In genomic region chr4:76234679-76235044, GRCh38 we compare ENCODE assay signal across 20 cellular contexts. TPM values are rescaled to one million over a fixed set of nuclear protein-coding genes. Genes with fewer than 3 reads are reported as not detected.
DNase-seq lines count a peak whose midpoint lies in the region; ATAC-seq, FAIRE-seq and TF ChIP-seq lines count a peak whose summit lies in the region.
"Had no signal": no experiment of that assay in that cellular context is flagged by ENCODE, and none has a peak within 500 bp of the region (broad histone marks: within the 10 kb centered on the region; RNA-seq: fewer than 3 reads in every experiment).

No MANE protein-coding gene starts in this region.

- no peak for FAIRE-seq in pancreas (lab: Jason Lieb, UNC)

- H3K36me3 ChIP-seq in ES-I3 (ENCODE audit: insufficient read depth, low read length) (no peaks in the 10 kb centered on the region), RWPE2 (ENCODE audit: low read depth) (no peaks in the 10 kb centered on the region), pancreas (no peaks in the 10 kb centered on the region)
- H3K36me3 ChIP-seq: gastrocnemius medialis, uterus had no signal

- DNase-seq in RWPE2 (ENCODE audit: low spot score) = no peak
- no peak for DNase-seq in glutamatergic neuron
- DNase-seq in pancreas = no peak
- DNase-seq in effector CD8-positive, alpha-beta T cell (lab: John Stamatoyannopoulos, UW) = no peak
- no peak for DNase-seq in dorsolateral prefrontal cortex
- DNase-seq in HT-29 (ENCODE audit: low spot score) = no peak
- no peak for DNase-seq in omental fat pad (ENCODE audit: low spot score)
- DNase-seq: activated CD4-positive, CD25-positive, alpha-beta regulatory T cell; activated CD8-positive, alpha-beta T cell treated with anti-CD3 and anti-CD28 coated beads for 36 hours; activated naive CD4-positive, alpha-beta T cell treated with Interleukin-2 at 50 U/mL for 16 hours; CD4-positive, CD25-positive, alpha-beta regulatory T cell; DMS 273 treated with DMSO at 0.1 percent for 48 hours; erythroblast; gastrocnemius medialis; naive thymus-derived CD4-positive, alpha-beta T cell; NCI-H526 treated with DMSO at 0.1 percent for 48 hours; T-helper 9 cell; uterus had no signal

- H3K4me3 Mint-ChIP-seq in glutamatergic neuron (ENCODE audit: unreplicated experiment) = peak overlapping the region; percentile 91
- H3K4me3 Mint-ChIP-seq: activated CD8-positive, alpha-beta T cell treated with anti-CD3 and anti-CD28 coated beads for 36 hours; CD4-positive, CD25-positive, alpha-beta regulatory T cell; memory B cell; naive thymus-derived CD4-positive, alpha-beta T cell had no signal

- H3K9me3 ChIP-seq in ES-I3 (ENCODE audit: control insufficient read depth, insufficient read depth, low read length) (0 out of 2 replicates have a peak, but pooled peaks cover 6% of the 10 kb centered on the region), RWPE2 (ENCODE audit: severe bottlenecking) (no peaks in the 10 kb centered on the region), pancreas (no peaks in the 10 kb centered on the region)
- H3K9me3 ChIP-seq: uterus had no signal

- peaks cover 9% of the 10 kb centered on the region for H3K36me3 Mint-ChIP-seq in glutamatergic neuron (ENCODE audit: unreplicated experiment)
- H3K36me3 Mint-ChIP-seq: CD4-positive, CD25-positive, alpha-beta regulatory T cell; memory B cell had no signal

- peak overlapping the region; percentile 82; the same call in 1 of the 2 replicates for H3K9ac ChIP-seq in ES-I3 (ENCODE audit: low read depth, low read length)

- H3K27me3 ChIP-seq in RWPE2 (ENCODE audit: insufficient read depth, poor library complexity, severe bottlenecking) (no peaks in the 10 kb centered on the region), pancreas (no peaks in the 10 kb centered on the region), dorsolateral prefrontal cortex (no peaks in the 10 kb centered on the region)
- H3K27me3 ChIP-seq: gastrocnemius medialis, uterus had no signal

- WGBS in pancreas, 2 donors = 73 to 82% methylated on average over 5 of the region's 5 CpGs

- no peak for ATAC-seq in RWPE2 (ENCODE audit: low read depth)
- ATAC-seq in pancreas = no peak
- no peak for ATAC-seq in omental fat pad (ENCODE audit: low FRiP score)
- ATAC-seq: activated CD8-positive, alpha-beta T cell treated with anti-CD3 and anti-CD28 coated beads for 36 hours; gastrocnemius medialis; naive thymus-derived CD4-positive, alpha-beta T cell had no signal

- peaks cover 4% of the 10 kb centered on the region for H3K9me3 Mint-ChIP-seq in glutamatergic neuron (ENCODE audit: unreplicated experiment)

- H3K4me3 ChIP-seq in RWPE2 (ENCODE audit: severe bottlenecking) (no peak overlapping the region), pancreas (no peak overlapping the region), dorsolateral prefrontal cortex (peak overlapping the region in 1 of 59 donors; percentile 39)
- H3K4me3 ChIP-seq: gastrocnemius medialis, uterus had no signal

- intact Hi-C loops in pancreas (cut with DNase I) (no loop called here), dorsolateral prefrontal cortex (cut with DNase I) (no loop called here)

- no peaks in the 10 kb centered on the region for H3K27me3 Mint-ChIP-seq in glutamatergic neuron (ENCODE audit: unreplicated experiment)
- H3K27me3 Mint-ChIP-seq: activated CD8-positive, alpha-beta T cell treated with anti-CD3 and anti-CD28 coated beads for 36 hours; memory B cell had no signal

- no peak for TF ChIP-seq CTCF in RWPE2 (IDR thresholded peaks at IDR 0.05; ENCODE audit: poor library complexity, severe bottlenecking)
- TF ChIP-seq CTCF in glutamatergic neuron (IDR thresholded peaks at IDR 0.05; ENCODE audit: partially characterized antibody, unreplicated experiment) = no peak
- TF ChIP-seq CTCF in pancreas (IDR thresholded peaks at IDR 0.05) = no peak
- no peak for TF ChIP-seq CTCF in dorsolateral prefrontal cortex (IDR thresholded peaks at IDR 0.05 in 54 of 56, conservative IDR thresholded peaks at IDR 0.05 in 2 of 56; ENCODE audit: low read depth in 1 of 56, partially characterized antibody in 56 of 56)
- no peak for TF ChIP-seq CTCF in omental fat pad (IDR thresholded peaks at IDR 0.05)

- H3K4me1 ChIP-seq in ES-I3 (ENCODE audit: insufficient read depth, low read length) (peaks cover 6% of the 10 kb centered on the region; the same call in 1 of the 2 replicates), RWPE2 (ENCODE audit: insufficient read depth, poor library complexity, severe bottlenecking) (peaks cover 38% of the 10 kb centered on the region), pancreas (peaks cover 23 to 30% (median 26%) of the 10 kb centered on the region in 3 donors)
- H3K4me1 ChIP-seq: uterus had no signal

- peak overlapping the region; percentile 99 for H3K27ac Mint-ChIP-seq in glutamatergic neuron (ENCODE audit: unreplicated experiment)
- H3K27ac Mint-ChIP-seq: activated CD8-positive, alpha-beta T cell treated with anti-CD3 and anti-CD28 coated beads for 36 hours; CD4-positive, CD25-positive, alpha-beta regulatory T cell; memory B cell; naive thymus-derived CD4-positive, alpha-beta T cell had no signal

- H3K27ac ChIP-seq in RWPE2 (ENCODE audit: poor library complexity, severe bottlenecking) (peak overlapping the region; percentile 77), pancreas (peak overlapping the region in 3 of 4 donors; percentile 1 to 84 (median 68)), dorsolateral prefrontal cortex (no peak overlapping the region)
- H3K27ac ChIP-seq: uterus had no signal

- H3K4me1 Mint-ChIP-seq in glutamatergic neuron (ENCODE audit: low read depth, unreplicated experiment) = peaks cover 13% of the 10 kb centered on the region
- H3K4me1 Mint-ChIP-seq: CD4-positive, CD25-positive, alpha-beta regulatory T cell; memory B cell had no signal

RNA-seq across cellular contexts. Expression of gene FAM47E, which starts 16.9 kb away (rescaled TPM):
- 2.9 TPM for total RNA-seq in glutamatergic neuron (ENCODE audit: unreplicated experiment)
- total RNA-seq in pancreas = 10 to 100 TPM in 2 of 6 donors, 1 to 10 TPM in 4; 3.6 to 11.5 (median 7.3) TPM
- 10 to 100 TPM; 13.1 to 14.8 TPM for polyA plus RNA-seq in pancreas
- 10 to 100 TPM in 118 of 120 experiments, 1 to 10 TPM in 2; 7.2 to 35.1 (median 21.0) TPM for total RNA-seq in dorsolateral prefrontal cortex
- 2.4 and 2.9 TPM in 2 replicates for total RNA-seq in HT-29 (2014; rRNA removed; shearing (Covaris generic))
- total RNA-seq in omental fat pad = 1 to 10 TPM; 1.7 to 7.8 (median 3.1) TPM
- total RNA-seq: activated CD8-positive, alpha-beta T cell treated with anti-CD3 and anti-CD28 coated beads for 36 hours had no signal

RNA-seq across cellular contexts. Expression of gene SCARB2, which starts 21.0 kb away (rescaled TPM):
- total RNA-seq in glutamatergic neuron (ENCODE audit: unreplicated experiment) (330 TPM), pancreas (100 to 1,000 TPM in 1 of 6 donors, 10 to 100 TPM in 5; 65.4 to 123 (median 73.3) TPM), dorsolateral prefrontal cortex (100 to 1,000 TPM; 107 to 347 (median 169) TPM), omental fat pad (100 to 1,000 TPM; 106 to 174 (median 172) TPM)
- 10 to 100 TPM; 36.8 to 50.7 TPM for polyA plus RNA-seq in pancreas
- total RNA-seq in HT-29 (2014; rRNA removed; shearing (Covaris generic)) = 99.5 and 105 TPM in 2 replicates

Comparison
In these comparisons a context has a peak if more than half of its experiments do, and no peak if none do; other contexts are left out.
1. H3K27ac ChIP-seq: peak in RWPE2 (single experiment) and pancreas (3 of 4); none in dorsolateral prefrontal cortex (0 of 59).